9 cellular contexts compared by ENCODE assay signal in the genomic region with DNA sequence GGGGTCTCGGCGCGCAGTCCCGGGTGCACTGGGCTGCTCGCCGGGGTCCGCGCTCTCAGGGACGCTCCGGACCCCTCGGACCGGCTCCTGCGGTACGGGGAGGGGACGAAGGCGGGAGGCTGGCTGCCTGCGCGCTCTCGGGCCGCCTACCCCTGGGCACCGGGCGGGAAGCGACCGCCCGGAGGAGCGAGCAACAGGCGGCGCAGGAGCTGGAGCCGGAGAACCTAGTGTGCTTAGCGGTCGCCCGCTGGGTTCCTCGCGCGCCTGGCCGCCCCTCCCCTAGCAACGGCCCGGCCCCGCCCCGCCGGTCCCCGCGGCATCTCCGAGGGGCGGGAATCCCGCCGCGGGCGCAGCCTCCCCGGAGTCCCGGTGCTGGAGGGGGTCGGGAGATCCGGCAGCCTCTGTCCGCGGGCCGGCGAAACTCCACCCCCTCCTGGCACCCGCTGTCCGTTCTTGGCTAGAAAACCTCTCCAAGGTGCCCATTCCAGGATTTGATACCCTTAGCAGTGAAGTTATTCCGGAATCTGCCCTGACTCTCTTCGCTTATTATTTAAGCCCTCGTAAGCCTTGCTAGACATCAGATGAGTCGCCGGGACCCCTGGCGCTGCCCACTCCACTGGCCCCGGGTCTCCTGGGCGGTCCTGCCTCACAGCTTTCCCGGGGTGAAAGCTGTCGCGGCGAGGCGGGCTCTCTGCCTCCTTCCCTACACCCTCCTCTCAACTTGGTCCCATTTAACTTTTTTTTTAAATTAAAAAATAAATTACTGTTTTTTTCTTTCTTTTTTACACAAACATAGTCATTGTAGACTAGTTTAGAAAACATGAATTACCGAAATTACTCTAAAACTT. TPM values are rescaled to one million over a fixed set of nuclear protein-coding genes. Genes with fewer than 3 reads are reported as not detected.
DNase-seq lines count a peak whose midpoint lies in the region; ATAC-seq, FAIRE-seq and TF ChIP-seq lines count a peak whose summit lies in the region.
"Had no signal": no experiment of that assay in that cellular context is flagged by ENCODE, and none has a peak within 500 bp of the region (broad histone marks: within the 10 kb centered on the region; RNA-seq: fewer than 3 reads in every experiment).

A gene (minus strand): TSS at position 231 of the 848 bp plus-strand sequence. CDS start 246 bp downstream, outside the sequence.

- CTCF ChIA-PET in K562 (lab: Yijun Ruan, JAX; ENCODE audit: low intra/inter-chr PET ratio), result no interaction called here

- TF ChIP-seq EP300 in K562 (IDR thresholded peaks at IDR 0.05; ENCODE audit: low read length), result no peak

- in situ Hi-C loops in K562 (cut with MboI), result loop anchor here (25.0 kb wide), 1 partner anchor 633 kb away; no protein-coding TSS in a partner anchor

- no peak for TF ChIP-seq POLR2A in K562 (conservative IDR thresholded peaks at IDR 0.05)

- H3K27me3 ChIP-seq in ACC112 (ENCODE audit: insufficient read depth, low read length), result peaks cover 70% of the 10 kb centered on the region
- H3K27me3 ChIP-seq in K562 (ENCODE audit: control insufficient read depth in 2 of 2, insufficient read depth in 2 of 2, low read length in 2 of 2), result peaks cover 18 to 46% of the 10 kb centered on the region in 2 experiments; a peak in 4 of 5 replicates

- H3K79me2 ChIP-seq in ACC112 (ENCODE audit: control insufficient read depth, insufficient read depth, low read length, unreplicated experiment) (no peaks in the 10 kb centered on the region), K562 (ENCODE audit: control insufficient read depth, insufficient read depth, low read length) (no peaks in the 10 kb centered on the region)

- H3K9me3 ChIP-seq in K562 (replicated peaks; ENCODE audit: control insufficient read depth, insufficient read depth, low read depth, low read length), result no peaks in the 10 kb centered on the region

- H3K27ac ChIP-seq in ACC112 (ENCODE audit: low read depth, low read length), result no peak within 1 kb of the TSS
- no peak within 1 kb of the TSS for H3K27ac ChIP-seq in K562 (ENCODE audit: extremely low read depth, low read depth, low read length)

- H4K20me1 ChIP-seq in K562 (replicated peaks; ENCODE audit: control insufficient read depth, insufficient read depth, low read length), result no peaks in the 10 kb centered on the region; the same call in 1 of the 2 replicates

- H3K9me1 ChIP-seq in K562 (ENCODE audit: control insufficient read depth, insufficient read depth, low read length), result no peaks in the 10 kb centered on the region

- H2AFZ ChIP-seq in ACC112 (ENCODE audit: low read length, unreplicated experiment) (no peak within 1 kb of the TSS), K562 (ENCODE audit: low read depth, low read length) (0 out of 2 replicates have a peak within 1 kb of the TSS, but pooled peaks have one; percentile 45)

- no peak for FAIRE-seq in K562 (lab: Jason Lieb, UNC)
- FAIRE-seq: endometrium had no signal

- ATAC-seq in K562 (peak; percentile 52), GM19463 (IDR thresholded peaks at IDR 0.05; ENCODE audit: unreplicated experiment) (no peak)

- no TSS peak for BruUV-seq in K562 (replicated peaks; lab: Mats Ljungman, UMichigan)

- H3K4me3 ChIP-seq in ACC112 (ENCODE audit: low read depth, low read length), result peak within 1 kb of the TSS; percentile 72
- peak within 1 kb of the TSS; percentile 28; the same call in 1 of the 2 replicates for H3K4me3 ChIP-seq in K562

- intact Hi-C loops in K562 (cut with micrococcal nuclease), result no loop called here

- peak within 1 kb of the TSS; percentile 65 for H3K4me2 ChIP-seq in K562 (ENCODE audit: insufficient read depth, low read length)

- 13% methylated on average over 33 of the region's 73 CpGs for WGBS in K562 (ENCODE audit: insufficient coverage, low coverage, missing lambda C conversion rate)

- no peak for TF ChIP-seq RAD21 in K562 (CRISPR knock-in tag; conservative IDR thresholded peaks at IDR 0.05 in 1 of 2, IDR thresholded peaks at IDR 0.05 in 1 of 2)

- H3K36me3 ChIP-seq in ACC112 (ENCODE audit: insufficient read depth, low read length) (no peaks in the 10 kb centered on the region), K562 (ENCODE audit: control insufficient read depth, insufficient read depth, low read length) (no peaks in the 10 kb centered on the region)

- DNase-seq in H4 (ENCODE audit: low spot score) (peak; percentile 42), RPMI7951 (ENCODE audit: low read depth) (peak; percentile 9), K562 (ENCODE audit: extremely low read depth in 1 of 4, low spot score in 3 of 4) (peak; percentile 34 to 77 (median 56)), iris pigment epithelial cell (ENCODE audit: low read depth) (peak; percentile 20)
- peak; percentile 71 for DNase-seq in stimulated activated CD4-positive, alpha-beta T cell treated with anti-CD3 and anti-CD28 coated beads, Interleukin-15, amount 100 ng/mL, for 24 hours
- DNase-seq in effector CD4-positive, alpha-beta T cell, result no peak

- no peak for TF ChIP-seq CTCF in K562 (IDR thresholded peaks at IDR 0.05 in 2 of 3, conservative IDR thresholded peaks at IDR 0.05 in 1 of 3; ENCODE audit: insufficient read depth in 2 of 3, low read depth in 1 of 3, low read length in 3 of 3)

- peaks cover 8% of the 10 kb centered on the region for H3K4me1 ChIP-seq in ACC112 (ENCODE audit: control insufficient read depth, insufficient read depth, low read length, unreplicated experiment)
- H3K4me1 ChIP-seq in K562 (replicated peaks in 1 of 2; ENCODE audit: control insufficient read depth in 2 of 2, insufficient read depth in 2 of 2, low read length in 2 of 2), result peaks cover 10 to 30% of the 10 kb centered on the region in 2 experiments; a peak in 4 of 5 replicates

- H3K9ac ChIP-seq in K562 (ENCODE audit: insufficient read depth in 1 of 2, low read depth in 2 of 2, low read length in 2 of 2), result peak within 1 kb of the TSS in 1 of 2 experiments; percentile 65; a peak in 2 of 4 replicates

- POLR2A ChIA-PET in K562 (lab: Yijun Ruan, JAX), result interaction anchor here (1.0 kb wide), 1 partner anchor 12 kb away, joined by 3 read pairs; no protein-coding TSS in a partner anchor

TF ChIP-seq in K562, 482 proteins besides CTCF, POLR2A, EP300 and RAD21 (continues in another document):
- peak; percentile 22; the same call in 1 of the 2 replicates for TF ChIP-seq FOXP1 (CRISPR knock-in tag; IDR thresholded peaks at IDR 0.05)
- TF ChIP-seq, protein P1, sequence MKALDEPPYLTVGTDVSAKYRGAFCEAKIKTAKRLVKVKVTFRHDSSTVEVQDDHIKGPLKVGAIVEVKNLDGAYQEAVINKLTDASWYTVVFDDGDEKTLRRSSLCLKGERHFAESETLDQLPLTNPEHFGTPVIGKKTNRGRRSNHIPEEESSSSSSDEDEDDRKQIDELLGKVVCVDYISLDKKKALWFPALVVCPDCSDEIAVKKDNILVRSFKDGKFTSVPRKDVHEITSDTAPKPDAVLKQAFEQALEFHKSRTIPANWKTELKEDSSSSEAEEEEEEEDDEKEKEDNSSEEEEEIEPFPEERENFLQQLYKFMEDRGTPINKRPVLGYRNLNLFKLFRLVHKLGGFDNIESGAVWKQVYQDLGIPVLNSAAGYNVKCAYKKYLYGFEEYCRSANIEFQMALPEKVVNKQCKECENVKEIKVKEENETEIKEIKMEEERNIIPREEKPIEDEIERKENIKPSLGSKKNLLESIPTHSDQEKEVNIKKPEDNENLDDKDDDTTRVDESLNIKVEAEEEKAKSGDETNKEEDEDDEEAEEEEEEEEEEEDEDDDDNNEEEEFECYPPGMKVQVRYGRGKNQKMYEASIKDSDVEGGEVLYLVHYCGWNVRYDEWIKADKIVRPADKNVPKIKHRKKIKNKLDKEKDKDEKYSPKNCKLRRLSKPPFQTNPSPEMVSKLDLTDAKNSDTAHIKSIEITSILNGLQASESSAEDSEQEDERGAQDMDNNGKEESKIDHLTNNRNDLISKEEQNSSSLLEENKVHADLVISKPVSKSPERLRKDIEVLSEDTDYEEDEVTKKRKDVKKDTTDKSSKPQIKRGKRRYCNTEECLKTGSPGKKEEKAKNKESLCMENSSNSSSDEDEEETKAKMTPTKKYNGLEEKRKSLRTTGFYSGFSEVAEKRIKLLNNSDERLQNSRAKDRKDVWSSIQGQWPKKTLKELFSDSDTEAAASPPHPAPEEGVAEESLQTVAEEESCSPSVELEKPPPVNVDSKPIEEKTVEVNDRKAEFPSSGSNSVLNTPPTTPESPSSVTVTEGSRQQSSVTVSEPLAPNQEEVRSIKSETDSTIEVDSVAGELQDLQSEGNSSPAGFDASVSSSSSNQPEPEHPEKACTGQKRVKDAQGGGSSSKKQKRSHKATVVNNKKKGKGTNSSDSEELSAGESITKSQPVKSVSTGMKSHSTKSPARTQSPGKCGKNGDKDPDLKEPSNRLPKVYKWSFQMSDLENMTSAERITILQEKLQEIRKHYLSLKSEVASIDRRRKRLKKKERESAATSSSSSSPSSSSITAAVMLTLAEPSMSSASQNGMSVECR (CRISPR knock-in tag; IDR thresholded peaks at IDR 0.05), result 0 out of 2 replicates have a peak, but pooled peaks have one; percentile 27
- TF ChIP-seq, protein P2, sequence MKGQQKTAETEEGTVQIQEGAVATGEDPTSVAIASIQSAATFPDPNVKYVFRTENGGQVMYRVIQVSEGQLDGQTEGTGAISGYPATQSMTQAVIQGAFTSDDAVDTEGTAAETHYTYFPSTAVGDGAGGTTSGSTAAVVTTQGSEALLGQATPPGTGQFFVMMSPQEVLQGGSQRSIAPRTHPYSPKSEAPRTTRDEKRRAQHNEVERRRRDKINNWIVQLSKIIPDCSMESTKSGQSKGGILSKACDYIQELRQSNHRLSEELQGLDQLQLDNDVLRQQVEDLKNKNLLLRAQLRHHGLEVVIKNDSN (CRISPR knock-in tag; IDR thresholded peaks at IDR 0.05), result no peak

RNA-seq across cellular contexts. Expression of the gene that starts here (rescaled TPM):
- total RNA-seq in H4 (2014; rRNA removed; shearing (Covaris generic)), result 0.82 and 1.3 TPM in 2 replicates
- not detected in 2 replicates for total RNA-seq in RPMI7951 (2014; rRNA removed; shearing (Covaris generic))
- not detected in 2 replicates for total RNA-seq in K562 (2011; cell fraction: chromatin; rRNA removed; ENCODE audit: low replicate concordance)
- total RNA-seq in K562 (2011; cell fraction: nucleolus; rRNA removed), result not detected in 2 replicates
- not detected in 2 replicates for total RNA-seq in K562 (2011; cell fraction: nucleoplasm; rRNA removed)
- not detected in 2 replicates for total RNA-seq in K562 (2014; rRNA removed)
- not detected in 2 replicates for total RNA-seq in K562 (2014; rRNA removed; fragmentation: Illumina TruSeq; extraction: Trizol)
- not detected in 2 replicates for total RNA-seq in K562 (2015; rRNA removed; fragmentation: Illumina TruSeq; extraction: Trizol)
- total RNA-seq in K562 (2021), result 0.16 TPM in 1 of 2 replicates, not detected in the other
- polyA plus RNA-seq in K562 (2011; rRNA removed), result not detected in 2 replicates
- 0.06 TPM in 1 of 2 replicates, not detected in the other for polyA plus RNA-seq in K562 (2011; cell fraction: cytosol; rRNA removed)
- not detected in 2 replicates for polyA plus RNA-seq in K562 (2011; cell fraction: nucleus; rRNA removed)
- polyA plus RNA-seq in K562 (2012), result not detected in 2 replicates
- polyA plus RNA-seq in K562 (2014; fragmentation: Illumina TruSeq; extraction: Trizol), result not detected in 2 replicates
- not detected for polyA plus RNA-seq in K562 (2014; fragmentation: Nextera tagmentation; extraction: Ambion mirVana)
- polyA plus RNA-seq in K562 (2014; rRNA removed), result 0.20 TPM in 1 of 2 replicates, not detected in the other
- not detected in 2 replicates for polyA minus RNA-seq in K562 (2011; rRNA and poly(A)+ RNA removed)
- polyA minus RNA-seq in K562 (2011; cell fraction: cytosol; rRNA and poly(A)+ RNA removed), result not detected in 2 replicates
- polyA minus RNA-seq in K562 (2011; cell fraction: nucleus; rRNA and poly(A)+ RNA removed), result not detected in 2 replicates

Comparison
In these comparisons a context has a peak if more than half of its experiments do, and no peak if none do; other contexts are left out.
1. Peak in DNase-seq in RPMI7951; RNA of the gene not detected or under 1 TPM.
2. Peak in DNase-seq, ATAC-seq, H3K4me3 ChIP-seq and H3K4me2 ChIP-seq in K562; RNA of the gene not detected or under 1 TPM.